8 cellular contexts compared by ENCODE assay signal in genomic region chr13:41960700-41961697, GRCh38. TPM values are rescaled to one million over a fixed set of nuclear protein-coding genes. Genes with fewer than 3 reads are reported as not detected.
DNase-seq lines count a peak whose midpoint lies in the region; ATAC-seq and TF ChIP-seq lines count a peak whose summit lies in the region.

Gene VWA8, minus strand, starts transcription at chr13:41961109. Its CDS starts 94 bp downstream, at chr13:41961015.

- DNase-seq in CD14-positive monocyte (ENCODE audit: low spot score) (peak; percentile 52), NOMO-1 treated with dmso at 0.1 percent for 144 hours (lab: John Stamatoyannopoulos, UW; ENCODE audit: unreplicated experiment) (peak; percentile 52), mesenteric fat pad (ENCODE audit: low spot score) (peak; percentile 93)
- peak; percentile 88 for DNase-seq in activated CD8-positive, alpha-beta memory T cell treated with anti-CD3 and anti-CD28 coated beads, Interleukin-2, amount 10 ng/mL, durations not matched to agents 7 days and 5 days
- DNase-seq in stimulated activated CD8-positive, alpha-beta memory T cell treated with anti-CD3 and anti-CD28 coated beads, Interleukin-15, amount 100 ng/mL, for 24 hours (ENCODE audit: low read depth): peak; percentile 67

- peaks cover 0 to 3% of the 10 kb centered on the region in 2 donors for H3K36me3 Mint-ChIP-seq in CD14-positive monocyte
- peaks cover 3% of the 10 kb centered on the region for H3K36me3 Mint-ChIP-seq in activated CD8-positive, alpha-beta memory T cell treated with anti-CD3 and anti-CD28 coated beads, Interleukin-2, amount 10 ng/mL, durations not matched to agents 7 days and 5 days

- H3K27me3 Mint-ChIP-seq in CD14-positive monocyte (ENCODE audit: low read depth in 3 of 3): peaks cover 0 to 9% (median 4%) of the 10 kb centered on the region in 3 donors
- no peaks in the 10 kb centered on the region for H3K27me3 Mint-ChIP-seq in activated CD8-positive, alpha-beta memory T cell treated with anti-CD3 and anti-CD28 coated beads, Interleukin-2, amount 10 ng/mL, durations not matched to agents 7 days and 5 days

- in situ Hi-C loops in endometrial microvascular endothelial cells (cut with HindIII; ENCODE audit: inconsistent ontology term, low pct_unique_long_range_greater_than_20kb, low sequenced_read_pairs): no loop called here

- ATAC-seq in GM19328 (IDR thresholded peaks at IDR 0.05; ENCODE audit: unreplicated experiment) (peak; percentile 87), HG03469 (IDR thresholded peaks at IDR 0.05; ENCODE audit: unreplicated experiment) (peak; percentile 77)
- ATAC-seq in activated CD8-positive, alpha-beta memory T cell treated with anti-CD3 and anti-CD28 coated beads, Interleukin-2, amount 10 ng/mL, durations not matched to agents 7 days and 5 days: peak; percentile 99

- intact Hi-C loops in CD14-positive monocyte (cut with micrococcal nuclease): no loop called here

- H3K9me3 Mint-ChIP-seq in CD14-positive monocyte: peaks cover 0 to 2% (median 0%) of the 10 kb centered on the region in 7 donors
- no peaks in the 10 kb centered on the region for H3K9me3 Mint-ChIP-seq in activated CD8-positive, alpha-beta memory T cell treated with anti-CD3 and anti-CD28 coated beads, Interleukin-2, amount 10 ng/mL, durations not matched to agents 7 days and 5 days (ENCODE audit: low read depth)

- CTCF ChIA-PET in activated CD8-positive, alpha-beta memory T cell treated with anti-CD3 and anti-CD28 coated beads, Interleukin-2, amount 10 ng/mL, durations not matched to agents 7 days and 5 days (lab: Charles Lee): interaction anchor here (0.6 to 1.4 kb wide), 4 partner anchors 11 to 68 kb away, joined by 3 to 5 read pairs (median 3); no protein-coding TSS in a partner anchor

- peaks cover 23% of the 10 kb centered on the region for H3K4me1 Mint-ChIP-seq in CD14-positive monocyte
- peaks cover 39% of the 10 kb centered on the region for H3K4me1 Mint-ChIP-seq in activated CD8-positive, alpha-beta memory T cell treated with anti-CD3 and anti-CD28 coated beads, Interleukin-2, amount 10 ng/mL, durations not matched to agents 7 days and 5 days

- H3K27ac Mint-ChIP-seq in CD14-positive monocyte: peak within 1 kb of the TSS in 6 of 7 donors; percentile 64 to 88 (median 82)
- peak within 1 kb of the TSS; percentile 90 for H3K27ac Mint-ChIP-seq in activated CD8-positive, alpha-beta memory T cell treated with anti-CD3 and anti-CD28 coated beads, Interleukin-2, amount 10 ng/mL, durations not matched to agents 7 days and 5 days

- TF ChIP-seq CTCF in CD14-positive monocyte (IDR thresholded peaks at IDR 0.05): no peak

- peak within 1 kb of the TSS; percentile 92 to 93 for H3K4me3 Mint-ChIP-seq in CD14-positive monocyte
- peak within 1 kb of the TSS; percentile 87 for H3K4me3 Mint-ChIP-seq in activated CD8-positive, alpha-beta memory T cell treated with anti-CD3 and anti-CD28 coated beads, Interleukin-2, amount 10 ng/mL, durations not matched to agents 7 days and 5 days

RNA-seq across cellular contexts. Expression of gene VWA8, which starts in this region (rescaled TPM):
- 1 to 10 TPM; 2.0 to 3.4 TPM for polyA plus RNA-seq in CD14-positive monocyte
- 10 to 100 TPM; 14.9 to 17.4 TPM for total RNA-seq in activated CD8-positive, alpha-beta memory T cell treated with anti-CD3 and anti-CD28 coated beads, Interleukin-2, amount 10 ng/mL, durations not matched to agents 7 days and 5 days
- total RNA-seq in endometrial microvascular endothelial cells (ENCODE audit: inconsistent ontology term) (10.1 TPM), mesenteric fat pad (17.9 TPM)

Comparison
In these comparisons a context has a peak if more than half of its experiments do, and no peak if none do; other contexts are left out.
1. Peak in every context shown above with its lines: DNase-seq and ATAC-seq.